21 cellular contexts compared by ENCODE assay signal in the genomic region with DNA sequence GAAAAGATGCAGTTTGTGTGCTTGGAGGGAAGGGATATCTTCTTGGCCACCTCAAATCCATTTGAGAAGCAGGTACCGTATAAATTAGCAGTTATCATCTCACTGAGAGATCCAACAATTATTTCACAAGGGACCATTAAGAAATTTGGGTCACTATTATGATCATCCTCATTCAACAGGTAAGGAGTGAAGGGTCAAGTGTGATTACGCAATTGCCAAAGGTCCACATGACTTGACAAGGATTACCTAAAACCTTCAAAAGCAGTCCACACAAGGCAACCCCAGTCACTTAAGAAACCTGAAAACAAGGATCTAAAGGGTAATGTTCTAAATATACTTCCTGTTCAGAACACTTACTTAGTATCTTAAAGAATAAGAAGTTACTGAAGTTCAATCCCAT. TPM values are rescaled to one million over a fixed set of nuclear protein-coding genes. Genes with fewer than 3 reads are reported as not detected.
DNase-seq lines count a peak whose midpoint lies in the region; ATAC-seq and TF ChIP-seq lines count a peak whose summit lies in the region.
"Had no signal": no experiment of that assay in that cellular context is flagged by ENCODE, and none has a peak within 500 bp of the region (broad histone marks: within the 10 kb centered on the region; RNA-seq: fewer than 3 reads in every experiment).

No MANE protein-coding gene starts in this region.

- H3K4me1 ChIP-seq in KMS-11 (ENCODE audit: low read depth, poor library complexity, severe bottlenecking): peaks cover 35% of the 10 kb centered on the region

- H3K27me3 Mint-ChIP-seq in activated CD8-positive, alpha-beta memory T cell treated with anti-CD3 and anti-CD28 coated beads, Interleukin-2, amount 10 ng/mL, durations not matched to agents 7 days and 5 days: no peaks in the 10 kb centered on the region
- no peaks in the 10 kb centered on the region for H3K27me3 Mint-ChIP-seq in activated naive CD8-positive, alpha-beta T cell treated with anti-CD3 and anti-CD28 coated beads, Interleukin-2, amount 50 U/mL, for 24 hours

- H3K36me3 ChIP-seq in KMS-11 (ENCODE audit: insufficient read depth): no peaks in the 10 kb centered on the region
- H3K36me3 ChIP-seq: esophagus squamous epithelium had no signal

- no peak for ATAC-seq in activated CD8-positive, alpha-beta memory T cell treated with anti-CD3 and anti-CD28 coated beads, Interleukin-2, amount 10 ng/mL, durations not matched to agents 7 days and 5 days
- no peak for ATAC-seq in activated naive CD8-positive, alpha-beta T cell treated with anti-CD3 and anti-CD28 coated beads, Interleukin-2, amount 50 U/mL, for 24 hours
- no peak for ATAC-seq in stimulated activated effector memory CD8-positive, alpha-beta T cell treated with anti-CD3 and anti-CD28 coated beads, Interleukin-12 subunit alpha, Interleukin-12 subunit beta, amount 100 ng/mL, for 72 hours
- ATAC-seq in GM19452 (IDR thresholded peaks at IDR 0.05; ENCODE audit: unreplicated experiment): no peak
- no peak for ATAC-seq in HG03521 (IDR thresholded peaks at IDR 0.05; ENCODE audit: unreplicated experiment)
- ATAC-seq in left colon: no peak
- ATAC-seq: left cardiac atrium had no signal

- H4K20me1 ChIP-seq in KMS-11 (ENCODE audit: insufficient read depth): no peaks in the 10 kb centered on the region

- H2AFZ ChIP-seq in KMS-11 (ENCODE audit: low read depth): no peak overlapping the region

- no peak overlapping the region for H3K27ac ChIP-seq in KMS-11
- H3K27ac ChIP-seq: C4-2B, esophagus squamous epithelium had no signal

- H3K27ac Mint-ChIP-seq in activated CD8-positive, alpha-beta memory T cell treated with anti-CD3 and anti-CD28 coated beads, Interleukin-2, amount 10 ng/mL, durations not matched to agents 7 days and 5 days: peak overlapping the region; percentile 29
- peak overlapping the region; percentile 86 for H3K27ac Mint-ChIP-seq in activated naive CD8-positive, alpha-beta T cell treated with anti-CD3 and anti-CD28 coated beads, Interleukin-2, amount 50 U/mL, for 24 hours
- peak overlapping the region; percentile 84 for H3K27ac Mint-ChIP-seq in stimulated activated effector memory CD8-positive, alpha-beta T cell treated with anti-CD3 and anti-CD28 coated beads, Interleukin-12 subunit alpha, Interleukin-12 subunit beta, amount 100 ng/mL, for 72 hours

- H3K9ac ChIP-seq in KMS-11: no peak overlapping the region

- peaks cover 66% of the 10 kb centered on the region for H3K4me1 Mint-ChIP-seq in activated CD8-positive, alpha-beta memory T cell treated with anti-CD3 and anti-CD28 coated beads, Interleukin-2, amount 10 ng/mL, durations not matched to agents 7 days and 5 days
- peaks cover 87% of the 10 kb centered on the region for H3K4me1 Mint-ChIP-seq in activated naive CD8-positive, alpha-beta T cell treated with anti-CD3 and anti-CD28 coated beads, Interleukin-2, amount 50 U/mL, for 24 hours
- H3K4me1 Mint-ChIP-seq in stimulated activated effector memory CD8-positive, alpha-beta T cell treated with anti-CD3 and anti-CD28 coated beads, Interleukin-12 subunit alpha, Interleukin-12 subunit beta, amount 100 ng/mL, for 72 hours: peaks cover 77% of the 10 kb centered on the region

- no peaks in the 10 kb centered on the region for H3K9me3 Mint-ChIP-seq in activated CD8-positive, alpha-beta memory T cell treated with anti-CD3 and anti-CD28 coated beads, Interleukin-2, amount 10 ng/mL, durations not matched to agents 7 days and 5 days (ENCODE audit: low read depth)
- no peaks in the 10 kb centered on the region for H3K9me3 Mint-ChIP-seq in activated naive CD8-positive, alpha-beta T cell treated with anti-CD3 and anti-CD28 coated beads, Interleukin-2, amount 50 U/mL, for 24 hours
- H3K9me3 Mint-ChIP-seq in stimulated activated effector memory CD8-positive, alpha-beta T cell treated with anti-CD3 and anti-CD28 coated beads, Interleukin-12 subunit alpha, Interleukin-12 subunit beta, amount 100 ng/mL, for 72 hours: no peaks in the 10 kb centered on the region

- no peak overlapping the region for H3K4me3 Mint-ChIP-seq in activated CD8-positive, alpha-beta memory T cell treated with anti-CD3 and anti-CD28 coated beads, Interleukin-2, amount 10 ng/mL, durations not matched to agents 7 days and 5 days
- peak overlapping the region; percentile 63 for H3K4me3 Mint-ChIP-seq in activated naive CD8-positive, alpha-beta T cell treated with anti-CD3 and anti-CD28 coated beads, Interleukin-2, amount 50 U/mL, for 24 hours
- H3K4me3 Mint-ChIP-seq in stimulated activated effector memory CD8-positive, alpha-beta T cell treated with anti-CD3 and anti-CD28 coated beads, Interleukin-12 subunit alpha, Interleukin-12 subunit beta, amount 100 ng/mL, for 72 hours: peak overlapping the region; percentile 59
- H3K4me3 Mint-ChIP-seq: neural crest cell had no signal

- intact Hi-C loops in left colon (cut with DNase I, micrococcal nuclease): no loop called here

- no peak for DNase-seq in activated CD8-positive, alpha-beta memory T cell treated with anti-CD3 and anti-CD28 coated beads, Interleukin-2, amount 10 ng/mL, durations not matched to agents 7 days and 5 days
- no peak for DNase-seq in activated CD8-positive, alpha-beta memory T cell treated with anti-CD3 and anti-CD28 coated beads for 24 hours
- DNase-seq in activated naive CD8-positive, alpha-beta T cell treated with anti-CD3 and anti-CD28 coated beads, Interleukin-2, amount 50 U/mL, for 24 hours: no peak
- DNase-seq in stimulated activated effector memory CD8-positive, alpha-beta T cell treated with anti-CD3 and anti-CD28 coated beads, Interleukin-12 subunit alpha, Interleukin-12 subunit beta, amount 100 ng/mL, for 72 hours (ENCODE audit: low spot score in 2 of 2): no peak
- DNase-seq in left colon: no peak
- DNase-seq: activated CD4-positive, alpha-beta T cell treated with anti-CD3 and anti-CD28 coated beads, Interleukin-2, amount 50 U/mL, for 48 hours; DMS153; effector memory CD4-positive, alpha-beta T cell; esophagus squamous epithelium; GF-D8; KG1; left cardiac atrium; NCI-H1105 treated with DMSO at 0.1 percent for 48 hours; NCI-H510A; stimulated activated CD4-positive, alpha-beta T cell treated with anti-CD3 and anti-CD28 coated beads, Interleukin-2, amount 100 ng/mL, for 48 hours; SW 1271 had no signal

- H3K4me3 ChIP-seq in KMS-11 (IDR thresholded peaks at IDR 0.05; ENCODE audit: insufficient read depth, low read depth, low read length): no peak overlapping the region
- H3K4me3 ChIP-seq: esophagus squamous epithelium had no signal

- no peak for TF ChIP-seq CTCF in KMS-11 (conservative IDR thresholded peaks at IDR 0.05; ENCODE audit: low read depth, low read length)

- H3K79me2 ChIP-seq in KMS-11 (ENCODE audit: insufficient read depth, low read depth): peaks cover 31% of the 10 kb centered on the region; the same call in 1 of the 2 replicates

- peaks cover 10% of the 10 kb centered on the region for H3K36me3 Mint-ChIP-seq in activated CD8-positive, alpha-beta memory T cell treated with anti-CD3 and anti-CD28 coated beads, Interleukin-2, amount 10 ng/mL, durations not matched to agents 7 days and 5 days
- H3K36me3 Mint-ChIP-seq in activated naive CD8-positive, alpha-beta T cell treated with anti-CD3 and anti-CD28 coated beads, Interleukin-2, amount 50 U/mL, for 24 hours (ENCODE audit: low read depth): peaks cover 18% of the 10 kb centered on the region
- H3K36me3 Mint-ChIP-seq in stimulated activated effector memory CD8-positive, alpha-beta T cell treated with anti-CD3 and anti-CD28 coated beads, Interleukin-12 subunit alpha, Interleukin-12 subunit beta, amount 100 ng/mL, for 72 hours: peaks cover 36% of the 10 kb centered on the region

- H3K4me2 ChIP-seq in KMS-11: peak overlapping the region; percentile 31; the same call in 1 of the 2 replicates

- H3K27me3 ChIP-seq in KMS-11 (ENCODE audit: insufficient read depth, low read depth): no peaks in the 10 kb centered on the region
- H3K27me3 ChIP-seq: esophagus squamous epithelium had no signal

- CTCF ChIA-PET in activated CD8-positive, alpha-beta memory T cell treated with anti-CD3 and anti-CD28 coated beads, Interleukin-2, amount 10 ng/mL, durations not matched to agents 7 days and 5 days (lab: Charles Lee): interaction anchor here (1.3 to 4.2 kb wide), 3 partner anchors 14 to 29 kb away, joined by 4 to 17 read pairs (median 17); a partner anchor contains a TSS

RNA-seq across cellular contexts. Expression of a gene that starts 27.4 kb away (rescaled TPM):
- total RNA-seq in activated CD8-positive, alpha-beta memory T cell treated with anti-CD3 and anti-CD28 coated beads, Interleukin-2, amount 10 ng/mL, durations not matched to agents 7 days and 5 days: 10 to 100 TPM; 16.8 to 34.4 TPM
- total RNA-seq in left colon: 10 to 100 TPM; 54.9 to 60.7 TPM

Comparison
In these comparisons a context has a peak if more than half of its experiments do, and no peak if none do; other contexts are left out.
1. H3K27ac Mint-ChIP-seq: peak in every context shown above with its lines; median percentile 86 in activated naive CD8-positive, alpha-beta T cell treated with anti-CD3 and anti-CD28 coated beads, Interleukin-2, amount 50 U/mL, for 24 hours; 84 in stimulated activated effector memory CD8-positive, alpha-beta T cell treated with anti-CD3 and anti-CD28 coated beads, Interleukin-12 subunit alpha, Interleukin-12 subunit beta, amount 100 ng/mL, for 72 hours; 29 in activated CD8-positive, alpha-beta memory T cell treated with anti-CD3 and anti-CD28 coated beads, Interleukin-2, amount 10 ng/mL, durations not matched to agents 7 days and 5 days.